15 cellular contexts compared by ENCODE assay signal in genomic region chr15:46365612-46366011, GRCh38.
DNase-seq lines count a peak whose midpoint lies in the region; ATAC-seq and TF ChIP-seq lines count a peak whose summit lies in the region.
"Had no signal": no experiment of that assay in that cellular context is flagged by ENCODE, and none has a peak within 500 bp of the region (broad histone marks: within the 10 kb centered on the region; RNA-seq: fewer than 3 reads in every experiment).

No MANE protein-coding gene starts in this region.

- TF ChIP-seq CTCF in BJ (IDR thresholded peaks at IDR 0.05; ENCODE audit: insufficient read depth, low read depth, low read length): no peak
- TF ChIP-seq CTCF in fibroblast of pulmonary artery (IDR thresholded peaks at IDR 0.05; ENCODE audit: low read length, missing control alignments): no peak
- no peak for TF ChIP-seq CTCF in natural killer cell (IDR thresholded peaks at IDR 0.05)
- TF ChIP-seq CTCF in GM10266 (IDR thresholded peaks at IDR 0.05; ENCODE audit: control insufficient read depth, insufficient read depth, low read depth, missing control alignments): no peak

- H3K4me3 ChIP-seq in BJ (ENCODE audit: low read depth, low read length) (no peak overlapping the region), fibroblast of pulmonary artery (replicated peaks; ENCODE audit: low read depth, low read length) (no peak overlapping the region)
- H3K4me3 ChIP-seq: hepatocyte, lung, prostate gland had no signal

- H3K27me3 Mint-ChIP-seq in natural killer cell (ENCODE audit: low read depth in 2 of 2): no peaks in the 10 kb centered on the region
- H3K27me3 Mint-ChIP-seq in activated CD4-positive, alpha-beta memory T cell treated with anti-CD3 and anti-CD28 coated beads, Interleukin-2, amount 10 ng/mL, durations not matched to agents 7 days and 5 days: no peaks in the 10 kb centered on the region
- H3K27me3 Mint-ChIP-seq: effector memory CD8-positive, alpha-beta T cell had no signal

- H3K9me3 Mint-ChIP-seq in natural killer cell: peaks cover 11 to 15% of the 10 kb centered on the region in 2 donors
- peaks cover 9% of the 10 kb centered on the region for H3K9me3 Mint-ChIP-seq in activated CD4-positive, alpha-beta memory T cell treated with anti-CD3 and anti-CD28 coated beads, Interleukin-2, amount 10 ng/mL, durations not matched to agents 7 days and 5 days

- CTCF ChIA-PET in BJ (lab: Yijun Ruan, JAX): no interaction called here
- CTCF ChIA-PET in activated CD4-positive, alpha-beta memory T cell treated with anti-CD3 and anti-CD28 coated beads, Interleukin-2, amount 10 ng/mL, durations not matched to agents 7 days and 5 days (lab: Charles Lee): no interaction called here

- ATAC-seq in natural killer cell (no peak), GM21576 (IDR thresholded peaks at IDR 0.05; ENCODE audit: unreplicated experiment) (no peak)
- ATAC-seq: effector memory CD8-positive, alpha-beta T cell had no signal

- no peaks in the 10 kb centered on the region for H3K4me1 Mint-ChIP-seq in natural killer cell
- no peaks in the 10 kb centered on the region for H3K4me1 Mint-ChIP-seq in activated CD4-positive, alpha-beta memory T cell treated with anti-CD3 and anti-CD28 coated beads, Interleukin-2, amount 10 ng/mL, durations not matched to agents 7 days and 5 days

- H3K36me3 Mint-ChIP-seq in natural killer cell: peaks cover 9% of the 10 kb centered on the region
- no peaks in the 10 kb centered on the region for H3K36me3 Mint-ChIP-seq in activated CD4-positive, alpha-beta memory T cell treated with anti-CD3 and anti-CD28 coated beads, Interleukin-2, amount 10 ng/mL, durations not matched to agents 7 days and 5 days (ENCODE audit: low read depth)

- no peak overlapping the region for H3K4me3 Mint-ChIP-seq in natural killer cell
- no peak overlapping the region for H3K4me3 Mint-ChIP-seq in activated CD4-positive, alpha-beta memory T cell treated with anti-CD3 and anti-CD28 coated beads, Interleukin-2, amount 10 ng/mL, durations not matched to agents 7 days and 5 days
- H3K4me3 Mint-ChIP-seq: effector memory CD8-positive, alpha-beta T cell had no signal

- no peak overlapping the region for H3K27ac Mint-ChIP-seq in natural killer cell
- H3K27ac Mint-ChIP-seq in activated CD4-positive, alpha-beta memory T cell treated with anti-CD3 and anti-CD28 coated beads, Interleukin-2, amount 10 ng/mL, durations not matched to agents 7 days and 5 days: no peak overlapping the region
- H3K27ac Mint-ChIP-seq: effector memory CD8-positive, alpha-beta T cell had no signal

- DNase-seq in BJ (ENCODE audit: low read depth): peak; percentile 52
- DNase-seq in NCI-H446 (lab: John Stamatoyannopoulos, UW): peak; percentile 1 to 26
- DNase-seq in fibroblast of pulmonary artery (ENCODE audit: low read depth): peak; percentile 49
- DNase-seq in posterior vena cava (ENCODE audit: low spot score): peak; percentile 75
- no peak for DNase-seq in natural killer cell
- no peak for DNase-seq in GM10266 (ENCODE audit: extremely low spot score)
- DNase-seq in activated CD4-positive, alpha-beta memory T cell treated with anti-CD3 and anti-CD28 coated beads, Interleukin-2, amount 10 ng/mL, durations not matched to agents 7 days and 5 days: no peak
- DNase-seq: effector memory CD8-positive, alpha-beta T cell; NCI-H345; stimulated activated CD4-positive, alpha-beta T cell treated with anti-CD3 and anti-CD28 coated beads, Interleukin-4, amount 100 ng/mL, for 24 hours; stimulated activated naive CD4-positive, alpha-beta T cell treated with Interleukin-2 at 50 U/mL for 16 hours had no signal

- no peaks in the 10 kb centered on the region for H3K36me3 ChIP-seq in BJ (ENCODE audit: control insufficient read depth, insufficient read depth, low read length)
- H3K36me3 ChIP-seq: prostate gland had no signal

- intact Hi-C loops in posterior vena cava (cut with DNase I): no loop called here
- intact Hi-C loops in natural killer cell (cut with micrococcal nuclease): no loop called here

- POLR2A ChIA-PET in BJ (lab: Charles Lee): no interaction called here
- POLR2A ChIA-PET in activated CD4-positive, alpha-beta memory T cell treated with anti-CD3 and anti-CD28 coated beads, Interleukin-2, amount 10 ng/mL, durations not matched to agents 7 days and 5 days (lab: Charles Lee): no interaction called here

- no peaks in the 10 kb centered on the region for H3K27me3 ChIP-seq in BJ (ENCODE audit: control insufficient read depth, insufficient read depth, low read length)
- H3K27me3 ChIP-seq: hepatocyte had no signal

Comparison
In these comparisons a context has a peak if more than half of its experiments do, and no peak if none do; other contexts are left out.
1. DNase-seq: peak in BJ (single experiment), NCI-H446 (2 of 2), fibroblast of pulmonary artery (single experiment) and posterior vena cava (single experiment); none in natural killer cell (single experiment), GM10266 (single experiment) and activated CD4-positive, alpha-beta memory T cell treated with anti-CD3 and anti-CD28 coated beads, Interleukin-2, amount 10 ng/mL, durations not matched to agents 7 days and 5 days (single experiment).